17 cellular contexts compared by ENCODE assay signal in genomic region chr3:64599651-64600050, GRCh38.
"Had no signal": no experiment of that assay in that cellular context is flagged by ENCODE, and none has a peak within 500 bp of the region (broad histone marks: within the 10 kb centered on the region; RNA-seq: fewer than 3 reads in every experiment).

No MANE protein-coding gene starts in this region.

- H3K36me3 Mint-ChIP-seq: activated naive CD8-positive, alpha-beta T cell treated with anti-CD3 and anti-CD28 coated beads, Interleukin-2, amount 10 ng/mL, durations not matched to agents 7 days and 5 days; naive B cell; stimulated activated memory B cell treated with anti-CD40 and anti-IgM and Interleukin-4, amounts not matched to agents 10 μg/mL and 1 μg/mL and 100 μg/mL, for 72 hours had no signal

- H3K9me3 Mint-ChIP-seq: activated B cell treated with CpG ODN at 0.5 μM for 24 hours; activated CD4-positive, alpha-beta memory T cell treated with anti-CD3 and anti-CD28 coated beads, Interleukin-2, amount 10 ng/mL, durations not matched to agents 7 days and 5 days; activated naive CD8-positive, alpha-beta T cell treated with anti-CD3 and anti-CD28 coated beads, Interleukin-2, amount 10 ng/mL, durations not matched to agents 7 days and 5 days; activated T-helper 2 cell treated with anti-CD3 and anti-CD28 coated beads, Interferon-gamma antibody, Interleukin-2, Interleukin-4, amounts not matched to agents 10 μg/mL and 5 μg/mL and 100 μg/mL, durations not matched to agents 14 hours and 24 hours and 36 hours had no signal

- H3K4me1 Mint-ChIP-seq: activated B cell treated with CpG ODN at 0.5 μM for 24 hours; activated CD4-positive, alpha-beta memory T cell treated with anti-CD3 and anti-CD28 coated beads, Interleukin-2, amount 10 ng/mL, durations not matched to agents 7 days and 5 days; activated naive CD8-positive, alpha-beta T cell treated with anti-CD3 and anti-CD28 coated beads, Interleukin-2, amount 10 ng/mL, durations not matched to agents 7 days and 5 days; naive B cell; stimulated activated memory B cell treated with anti-CD40 and anti-IgM and Interleukin-4, amounts not matched to agents 10 μg/mL and 1 μg/mL and 100 μg/mL, for 72 hours had no signal

- ATAC-seq: mucosa of descending colon; right lobe of liver; stimulated activated memory B cell treated with anti-CD40 and anti-IgM and Interleukin-4, amounts not matched to agents 10 μg/mL and 1 μg/mL and 100 μg/mL, for 72 hours had no signal

- H3K27ac Mint-ChIP-seq: activated B cell treated with CpG ODN at 0.5 μM for 24 hours; activated CD4-positive, alpha-beta memory T cell treated with anti-CD3 and anti-CD28 coated beads, Interleukin-2, amount 10 ng/mL, durations not matched to agents 7 days and 5 days; activated naive CD8-positive, alpha-beta T cell treated with anti-CD3 and anti-CD28 coated beads, Interleukin-2, amount 10 ng/mL, durations not matched to agents 7 days and 5 days; activated T-helper 2 cell treated with anti-CD3 and anti-CD28 coated beads, Interferon-gamma antibody, Interleukin-2, Interleukin-4, amounts not matched to agents 10 μg/mL and 5 μg/mL and 100 μg/mL, durations not matched to agents 14 hours and 24 hours and 36 hours; dendritic cell treated with granulocyte-macrophage colony-stimulating factor and Interleukin-4, amounts not matched to agents 40 ng/mL and 50 ng/mL, for 4 days; naive B cell; stimulated activated memory B cell treated with anti-CD40 and anti-IgM and Interleukin-4, amounts not matched to agents 10 μg/mL and 1 μg/mL and 100 μg/mL, for 72 hours had no signal

- H3K4me3 Mint-ChIP-seq: activated B cell treated with CpG ODN at 0.5 μM for 24 hours; activated CD4-positive, alpha-beta memory T cell treated with anti-CD3 and anti-CD28 coated beads, Interleukin-2, amount 10 ng/mL, durations not matched to agents 7 days and 5 days; activated naive CD8-positive, alpha-beta T cell treated with anti-CD3 and anti-CD28 coated beads, Interleukin-2, amount 10 ng/mL, durations not matched to agents 7 days and 5 days; dendritic cell treated with granulocyte-macrophage colony-stimulating factor and Interleukin-4, amounts not matched to agents 40 ng/mL and 50 ng/mL, for 4 days; naive B cell; stimulated activated memory B cell treated with anti-CD40 and anti-IgM and Interleukin-4, amounts not matched to agents 10 μg/mL and 1 μg/mL and 100 μg/mL, for 72 hours had no signal

- H3K27me3 Mint-ChIP-seq: activated B cell treated with CpG ODN at 0.5 μM for 24 hours; activated CD4-positive, alpha-beta memory T cell treated with anti-CD3 and anti-CD28 coated beads, Interleukin-2, amount 10 ng/mL, durations not matched to agents 7 days and 5 days; activated naive CD8-positive, alpha-beta T cell treated with anti-CD3 and anti-CD28 coated beads, Interleukin-2, amount 10 ng/mL, durations not matched to agents 7 days and 5 days; dendritic cell treated with granulocyte-macrophage colony-stimulating factor and Interleukin-4, amounts not matched to agents 40 ng/mL and 50 ng/mL, for 4 days; naive B cell; stimulated activated memory B cell treated with anti-CD40 and anti-IgM and Interleukin-4, amounts not matched to agents 10 μg/mL and 1 μg/mL and 100 μg/mL, for 72 hours had no signal

- DNase-seq: activated B cell treated with CpG ODN at 0.5 μM for 24 hours; activated CD4-positive, alpha-beta memory T cell treated with anti-CD3 and anti-CD28 coated beads, Interleukin-2, amount 10 ng/mL, durations not matched to agents 7 days and 5 days; activated CD4-positive, alpha-beta T cell treated with anti-CD3 and anti-CD28 coated beads for 4 hours; activated naive CD4-positive, alpha-beta T cell treated with Interleukin-2 at 50 U/mL for 16 hours; activated naive CD8-positive, alpha-beta T cell treated with anti-CD3 and anti-CD28 coated beads, Interleukin-2, amount 10 ng/mL, durations not matched to agents 7 days and 5 days; activated T-cell treated with anti-CD3 and anti-CD28 coated beads, Interleukin-2, amount 50 U/mL, for 1 hour; effector memory CD4-positive, alpha-beta T cell; mesenchymal stem cell; mucosa of descending colon; naive B cell; ovary; right lobe of liver; stimulated activated CD4-positive, alpha-beta T cell treated with anti-CD3 and anti-CD28 coated beads, Interleukin-4, amount 100 ng/mL, for 4 hours; T-helper 9 cell had no signal
